In the genomic region with DNA sequence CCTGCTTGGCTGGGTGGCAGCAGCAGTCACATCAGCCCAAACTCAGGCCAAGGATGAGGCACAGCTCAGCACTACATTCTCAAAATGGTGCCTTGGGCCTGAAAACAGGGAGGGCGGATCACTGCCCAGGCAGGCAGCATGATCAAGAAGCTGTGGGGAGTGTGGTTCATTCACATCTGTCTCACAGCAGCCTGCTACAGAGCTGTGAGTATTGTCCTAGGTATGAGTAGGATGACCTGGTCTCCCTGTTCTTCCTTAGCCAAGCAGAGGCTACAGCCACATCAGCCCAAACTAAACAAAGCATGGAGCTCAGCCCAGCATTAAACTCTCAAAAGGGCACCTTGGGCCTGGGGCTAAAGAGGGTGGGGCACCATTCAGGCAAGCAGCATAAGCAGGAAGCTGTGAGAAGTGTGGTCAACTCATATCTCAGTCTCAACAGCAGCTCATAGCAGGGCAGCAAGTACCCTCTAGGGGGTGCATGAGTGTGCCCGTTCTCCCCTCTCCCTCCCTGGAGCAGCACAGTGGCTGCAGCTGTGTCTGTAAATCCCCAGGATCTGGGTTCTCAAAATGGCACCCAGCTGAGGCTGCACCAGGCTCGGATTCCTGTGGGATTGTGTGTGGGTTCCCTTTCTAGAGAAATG, we compare ENCODE assay signal across 8 cellular contexts.
A peak's percentile ranks its signal among the peaks of the same experiment; 100 is the strongest.
DNase-seq lines count a peak whose midpoint lies in the region; ATAC-seq and TF ChIP-seq lines count a peak whose summit lies in the region.

No MANE protein-coding gene starts in this region.

- TF ChIP-seq CTCF in GM12864 (IDR thresholded peaks at IDR 0.05; ENCODE audit: low read depth, low read length, missing control alignments) (peak; percentile 73), epithelial cell of proximal tubule (conservative IDR thresholded peaks at IDR 0.05; ENCODE audit: low read depth, low read length) (peak; percentile 30)

- H3K4me3 ChIP-seq in GM12864 (ENCODE audit: low read depth, low read length) (no peak overlapping the region), epithelial cell of proximal tubule (ENCODE audit: low read depth, low read length) (no peak overlapping the region)

- DNase-seq in GM12864 (ENCODE audit: low read depth) (peak; percentile 19), HT1080 (ENCODE audit: low read depth) (peak; percentile 75), epithelial cell of proximal tubule (ENCODE audit: low read depth) (no peak), NCI-H1092 treated with DMSO at 0.1 percent for 48 hours (lab: John Stamatoyannopoulos, UW) (no peak), NCI-H1694 treated with DMSO at 0.1 percent for 48 hours (lab: John Stamatoyannopoulos, UW) (no peak)
- peak; percentile 7 to 17 for DNase-seq in stimulated activated CD4-positive, alpha-beta T cell treated with anti-CD3 and anti-CD28 coated beads, Interleukin-12 subunit alpha, Interleukin-12 subunit beta, amount 100 ng/mL, for 24 hours (ENCODE audit: low read depth in 2 of 2)

- ATAC-seq in GM21529 (IDR thresholded peaks at IDR 0.05; ENCODE audit: unreplicated experiment): peak; percentile 98
- peak; percentile 87 to 91 for ATAC-seq in activated CD4-positive, CD25-positive, alpha-beta regulatory T cell treated with anti-CD3 and anti-CD28 coated beads, Interleukin-2, amount 50 U/mL, for 24 hours

Comparison
In these comparisons a context has a peak if more than half of its experiments do, and no peak if none do; other contexts are left out.
1. DNase-seq: peak in GM12864 (single experiment), HT1080 (single experiment) and stimulated activated CD4-positive, alpha-beta T cell treated with anti-CD3 and anti-CD28 coated beads, Interleukin-12 subunit alpha, Interleukin-12 subunit beta, amount 100 ng/mL, for 24 hours (2 of 2); none in epithelial cell of proximal tubule (single experiment), NCI-H1092 treated with DMSO at 0.1 percent for 48 hours (single experiment) and NCI-H1694 treated with DMSO at 0.1 percent for 48 hours (single experiment).